8 cellular contexts compared by ENCODE assay signal in genomic region chr1:201085902-201086735, GRCh38. TPM values are rescaled to one million over a fixed set of nuclear protein-coding genes. Genes with fewer than 3 reads are reported as not detected.
DNase-seq lines count a peak whose midpoint lies in the region; ATAC-seq and TF ChIP-seq lines count a peak whose summit lies in the region.

No MANE protein-coding gene starts in this region.

- no peak overlapping the region for H3K27ac ChIP-seq in right lobe of liver

- 65% methylated on average over 9 of the region's 12 CpGs for WGBS in right lobe of liver (ENCODE audit: insufficient coverage, low coverage, low lambda C conversion rate, missing lambda C conversion rate)

- no peaks in the 10 kb centered on the region for H3K36me3 ChIP-seq in right lobe of liver

- no peak overlapping the region for H3K27ac Mint-ChIP-seq in chondrocyte (ENCODE audit: unreplicated experiment)

- TF ChIP-seq POLR2A in right lobe of liver (IDR thresholded peaks at IDR 0.05), result no peak

- intact Hi-C loops in right lobe of liver (cut with DNase I), result loop anchor here in 1 of 2 donors (10.0 kb wide), 1 partner anchor 139 kb away; no protein-coding TSS in a partner anchor

- H3K36me3 Mint-ChIP-seq in chondrocyte (ENCODE audit: low read depth), result no peaks in the 10 kb centered on the region

- ATAC-seq in right lobe of liver (peak; percentile 87 to 95 (median 88)), HG03442 (IDR thresholded peaks at IDR 0.05; ENCODE audit: unreplicated experiment) (no peak), GM19467 (IDR thresholded peaks at IDR 0.05; ENCODE audit: unreplicated experiment) (no peak)

- H3K27me3 ChIP-seq in right lobe of liver, result no peaks in the 10 kb centered on the region

- peaks cover 18% of the 10 kb centered on the region for H3K4me1 Mint-ChIP-seq in chondrocyte (ENCODE audit: low read depth)

- H3K9me3 Mint-ChIP-seq in chondrocyte (ENCODE audit: low read depth), result no peaks in the 10 kb centered on the region

- no peak overlapping the region for H3K4me3 ChIP-seq in right lobe of liver

- no peaks in the 10 kb centered on the region for H3K4me1 ChIP-seq in right lobe of liver

- H3K9me3 ChIP-seq in right lobe of liver, result no peaks in the 10 kb centered on the region

- peaks cover 13% of the 10 kb centered on the region for H3K27me3 Mint-ChIP-seq in chondrocyte (ENCODE audit: low read depth)

- peak; percentile 61 for DNase-seq in ELR (ENCODE audit: low read depth)
- peak; percentile 36 to 49 for DNase-seq in Kasumi-1 (lab: John Stamatoyannopoulos, UW)
- DNase-seq in T-helper 9 cell, result peak; percentile 18
- DNase-seq in chondrocyte (ENCODE audit: low spot score), result no peak
- peak; percentile 65 to 71 (median 67) for DNase-seq in right lobe of liver
- DNase-seq in stimulated activated naive CD4-positive, alpha-beta T cell treated with Interleukin-2 at 50 U/mL for 16 hours (lab: John Stamatoyannopoulos, UW), result peak; percentile 17

- no peak overlapping the region for H3K4me3 Mint-ChIP-seq in chondrocyte (ENCODE audit: unreplicated experiment)

- TF ChIP-seq CTCF in chondrocyte (IDR thresholded peaks at IDR 0.05) (peak; percentile 77), right lobe of liver (IDR thresholded peaks at IDR 0.05) (peak; percentile 53 to 75 (median 65))

RNA-seq across cellular contexts. Expression of gene CACNA1S, which starts 26.1 kb away (rescaled TPM):
- total RNA-seq in chondrocyte, result 0.07 to 0.46 TPM (median 0.40 TPM) in 3 replicates
- under 1 TPM in 1 of 6 experiments, not detected in 5; 0.12 TPM for total RNA-seq in right lobe of liver

RNA-seq across cellular contexts. Expression of gene ASCL5, which starts 40.9 kb away (rescaled TPM):
- total RNA-seq in chondrocyte (0.19 TPM in 1 of 3 replicates, not detected in the others), right lobe of liver (not detected)

Comparison
In these comparisons a context has a peak if more than half of its experiments do, and no peak if none do; other contexts are left out.
1. ATAC-seq: peak in right lobe of liver (4 of 4); none in HG03442 (single experiment) and GM19467 (single experiment).